ENCODE assay signal across 8 cellular contexts in the genomic region with DNA sequence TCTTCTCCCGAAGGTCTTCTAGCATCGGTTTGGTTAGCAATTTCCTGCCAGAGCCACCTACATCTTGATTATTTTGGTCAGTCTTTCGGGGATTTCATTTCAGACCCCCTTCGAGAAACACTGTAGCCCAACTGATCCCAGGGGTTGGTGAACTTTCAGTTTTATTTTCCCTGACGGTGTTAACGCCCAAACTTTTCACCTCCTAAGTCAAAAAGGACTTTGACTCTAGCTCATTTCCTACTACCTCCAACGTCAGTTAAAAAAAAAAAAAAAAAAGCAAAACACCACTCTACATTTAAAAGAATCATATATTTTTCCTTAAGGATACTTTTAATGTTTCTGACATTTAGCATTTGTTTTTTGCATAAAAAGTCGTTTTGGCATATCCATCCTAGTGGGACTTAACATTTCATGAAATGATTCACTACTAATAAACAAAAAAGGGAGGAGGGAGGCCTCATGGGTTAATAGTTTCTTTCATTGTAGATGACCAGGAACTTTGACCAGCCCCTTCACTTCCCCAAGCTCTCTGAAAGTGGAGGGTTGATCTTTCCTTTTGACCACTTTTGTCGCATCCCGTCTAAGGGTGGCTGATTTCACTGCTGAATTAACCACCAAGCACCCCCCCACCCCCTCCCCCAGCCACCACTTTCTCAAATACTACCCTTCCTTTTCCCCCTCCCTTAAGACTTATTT. TPM values are rescaled to one million over a fixed set of nuclear protein-coding genes. Genes with fewer than 3 reads are reported as not detected.
DNase-seq lines count a peak whose midpoint lies in the region; ATAC-seq and TF ChIP-seq lines count a peak whose summit lies in the region.

No MANE protein-coding gene starts in this region.

- peaks cover 55 to 59% (median 56%) of the 10 kb centered on the region in 3 donors for H3K27me3 Mint-ChIP-seq in naive B cell

- peak overlapping the region; percentile 92 for H3K4me3 ChIP-seq in coronary artery

- peaks cover 0 to 2% (median 0%) of the 10 kb centered on the region in 7 donors for H3K9me3 Mint-ChIP-seq in naive B cell

- peaks cover 0 to 14% of the 10 kb centered on the region in 2 donors for H3K36me3 Mint-ChIP-seq in naive B cell

- peak overlapping the region in 2 of 6 donors; percentile 56 to 70 for H3K27ac Mint-ChIP-seq in naive B cell

- TF ChIP-seq CTCF in coronary artery (IDR thresholded peaks at IDR 0.05): no peak

- H3K4me3 Mint-ChIP-seq in naive B cell: peak overlapping the region; percentile 87 to 98 (median 96)

- peak; percentile 2 to 3 for ATAC-seq in naive B cell (ENCODE audit: low read depth in 2 of 2)
- no peak for ATAC-seq in GM19035 (IDR thresholded peaks at IDR 0.05; ENCODE audit: unreplicated experiment)

- DNase-seq in AML-193 (lab: John Stamatoyannopoulos, UW): peak; percentile 31 to 43
- DNase-seq in LHCN-M2 (ENCODE audit: low read depth): peak; percentile 35
- no peak for DNase-seq in coronary artery (ENCODE audit: low spot score)
- no peak for DNase-seq in naive B cell
- no peak for DNase-seq in NK-92 (lab: John Stamatoyannopoulos, UW; ENCODE audit: unreplicated experiment)
- DNase-seq in DMS79 (lab: John Stamatoyannopoulos, UW): no peak
- no peak for DNase-seq in DMS 273 (lab: John Stamatoyannopoulos, UW; ENCODE audit: unreplicated experiment)

- H3K27ac ChIP-seq in coronary artery: peak overlapping the region; percentile 75 to 99

- H3K4me1 Mint-ChIP-seq in naive B cell: peaks cover 27 to 29% (median 27%) of the 10 kb centered on the region in 3 donors

RNA-seq across cellular contexts. Expression of a gene that starts 0.8 kb away (rescaled TPM):
- 2.9 and 3.4 TPM in 2 replicates for total RNA-seq in LHCN-M2 (2014; rRNA removed)
- polyA plus RNA-seq in LHCN-M2 (2012): 6.2 TPM
- polyA plus RNA-seq in naive B cell (ENCODE audit: low read depth in 6 of 6): under 1 TPM in 1 of 6 donors, not detected in 5; 0.30 TPM

Comparison
In these comparisons a context has a peak if more than half of its experiments do, and no peak if none do; other contexts are left out.
1. DNase-seq: peak in AML-193 (2 of 2) and LHCN-M2 (single experiment); none in coronary artery (single experiment), naive B cell (single experiment), NK-92 (single experiment), DMS79 (single experiment) and DMS 273 (single experiment).